In genomic region chr20:10487354-10488115, GRCh38 we compare ENCODE assay signal across 1 cellular context.
TF ChIP-seq lines count a peak whose summit lies in the region.

No MANE protein-coding gene starts in this region.

TF ChIP-seq in WTC11, 78 proteins besides CTCF, POLR2A, EP300 and RAD21 (continued from another document):
- no peak for TF ChIP-seq ARID4B (CRISPR knock-in tag; IDR thresholded peaks at IDR 0.05; ENCODE audit: borderline replicate concordance)
- no peak for TF ChIP-seq ATF3 (CRISPR knock-in tag; conservative IDR thresholded peaks at IDR 0.05)
- no peak for TF ChIP-seq CREM (CRISPR knock-in tag; IDR thresholded peaks at IDR 0.05)
- TF ChIP-seq, protein P1, sequence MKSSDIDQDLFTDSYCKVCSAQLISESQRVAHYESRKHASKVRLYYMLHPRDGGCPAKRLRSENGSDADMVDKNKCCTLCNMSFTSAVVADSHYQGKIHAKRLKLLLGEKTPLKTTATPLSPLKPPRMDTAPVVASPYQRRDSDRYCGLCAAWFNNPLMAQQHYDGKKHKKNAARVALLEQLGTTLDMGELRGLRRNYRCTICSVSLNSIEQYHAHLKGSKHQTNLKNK (CRISPR knock-in tag; IDR thresholded peaks at IDR 0.05): no peak
- TF ChIP-seq USF1 (CRISPR knock-in tag; IDR thresholded peaks at IDR 0.05): no peak
- TF ChIP-seq NFE2L1 (CRISPR knock-in tag; IDR thresholded peaks at IDR 0.05): no peak
- no peak for TF ChIP-seq RELA (CRISPR knock-in tag; IDR thresholded peaks at IDR 0.05; ENCODE audit: borderline replicate concordance)
- TF ChIP-seq FOXJ3 (CRISPR knock-in tag; IDR thresholded peaks at IDR 0.05; ENCODE audit: borderline replicate concordance): no peak
- TF ChIP-seq, protein P2, sequence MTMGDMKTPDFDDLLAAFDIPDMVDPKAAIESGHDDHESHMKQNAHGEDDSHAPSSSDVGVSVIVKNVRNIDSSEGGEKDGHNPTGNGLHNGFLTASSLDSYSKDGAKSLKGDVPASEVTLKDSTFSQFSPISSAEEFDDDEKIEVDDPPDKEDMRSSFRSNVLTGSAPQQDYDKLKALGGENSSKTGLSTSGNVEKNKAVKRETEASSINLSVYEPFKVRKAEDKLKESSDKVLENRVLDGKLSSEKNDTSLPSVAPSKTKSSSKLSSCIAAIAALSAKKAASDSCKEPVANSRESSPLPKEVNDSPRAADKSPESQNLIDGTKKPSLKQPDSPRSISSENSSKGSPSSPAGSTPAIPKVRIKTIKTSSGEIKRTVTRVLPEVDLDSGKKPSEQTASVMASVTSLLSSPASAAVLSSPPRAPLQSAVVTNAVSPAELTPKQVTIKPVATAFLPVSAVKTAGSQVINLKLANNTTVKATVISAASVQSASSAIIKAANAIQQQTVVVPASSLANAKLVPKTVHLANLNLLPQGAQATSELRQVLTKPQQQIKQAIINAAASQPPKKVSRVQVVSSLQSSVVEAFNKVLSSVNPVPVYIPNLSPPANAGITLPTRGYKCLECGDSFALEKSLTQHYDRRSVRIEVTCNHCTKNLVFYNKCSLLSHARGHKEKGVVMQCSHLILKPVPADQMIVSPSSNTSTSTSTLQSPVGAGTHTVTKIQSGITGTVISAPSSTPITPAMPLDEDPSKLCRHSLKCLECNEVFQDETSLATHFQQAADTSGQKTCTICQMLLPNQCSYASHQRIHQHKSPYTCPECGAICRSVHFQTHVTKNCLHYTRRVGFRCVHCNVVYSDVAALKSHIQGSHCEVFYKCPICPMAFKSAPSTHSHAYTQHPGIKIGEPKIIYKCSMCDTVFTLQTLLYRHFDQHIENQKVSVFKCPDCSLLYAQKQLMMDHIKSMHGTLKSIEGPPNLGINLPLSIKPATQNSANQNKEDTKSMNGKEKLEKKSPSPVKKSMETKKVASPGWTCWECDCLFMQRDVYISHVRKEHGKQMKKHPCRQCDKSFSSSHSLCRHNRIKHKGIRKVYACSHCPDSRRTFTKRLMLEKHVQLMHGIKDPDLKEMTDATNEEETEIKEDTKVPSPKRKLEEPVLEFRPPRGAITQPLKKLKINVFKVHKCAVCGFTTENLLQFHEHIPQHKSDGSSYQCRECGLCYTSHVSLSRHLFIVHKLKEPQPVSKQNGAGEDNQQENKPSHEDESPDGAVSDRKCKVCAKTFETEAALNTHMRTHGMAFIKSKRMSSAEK (CRISPR knock-in tag; IDR thresholded peaks at IDR 0.05; ENCODE audit: borderline replicate concordance): no peak
